21 cellular contexts compared by ENCODE assay signal in the genomic region with DNA sequence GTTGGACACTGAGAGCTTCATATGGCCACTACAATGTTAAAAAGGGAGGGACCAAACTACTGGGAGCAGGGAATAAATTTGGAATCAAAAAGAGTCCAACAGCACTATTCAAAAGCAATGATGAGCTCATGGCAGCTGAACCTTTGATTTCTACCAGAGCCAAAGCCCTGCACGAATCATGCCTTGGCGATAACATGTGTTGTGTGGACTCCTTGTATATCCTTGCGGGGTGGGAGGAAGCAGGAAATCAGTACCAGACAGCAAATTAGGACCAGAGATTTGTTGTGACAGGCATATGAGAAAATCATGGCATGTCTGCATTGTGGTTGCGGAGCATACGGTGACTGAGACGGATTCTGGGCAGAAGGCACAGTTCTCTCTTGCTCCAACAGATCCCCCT.
"Had no signal": no experiment of that assay in that cellular context is flagged by ENCODE, and none has a peak within 500 bp of the region (broad histone marks: within the 10 kb centered on the region; RNA-seq: fewer than 3 reads in every experiment).

No MANE protein-coding gene starts in this region.

- FAIRE-seq: RCC 7860 had no signal

- H3K9me3 ChIP-seq: SJSA1 had no signal

- H3K27ac ChIP-seq: SJSA1, SK-N-MC had no signal

- DNase-seq: IMR-90, Karpas-422, KG1, MM.1S, NCI-H1092 treated with DMSO at 0.1 percent for 48 hours, NCI-H1436, NCI-H187, NCI-H2029, NCI-H2081 treated with DMSO at 0.1 percent for 48 hours, NCI-H2171, NCI-H226, NCI-H510A, NCI-H524 treated with DMSO at 0.1 percent for 48 hours, NCI-H69, NCI-H774, Right ventricle myocardium superior, RPMI8226, SIG-M5 had no signal

- H3K27me3 ChIP-seq: SJSA1 had no signal

- H3K4me3 ChIP-seq: SJSA1, SK-N-MC had no signal

- H3K4me1 ChIP-seq: SJSA1 had no signal
